ENCODE assay signal across 29 cellular contexts in the genomic region with DNA sequence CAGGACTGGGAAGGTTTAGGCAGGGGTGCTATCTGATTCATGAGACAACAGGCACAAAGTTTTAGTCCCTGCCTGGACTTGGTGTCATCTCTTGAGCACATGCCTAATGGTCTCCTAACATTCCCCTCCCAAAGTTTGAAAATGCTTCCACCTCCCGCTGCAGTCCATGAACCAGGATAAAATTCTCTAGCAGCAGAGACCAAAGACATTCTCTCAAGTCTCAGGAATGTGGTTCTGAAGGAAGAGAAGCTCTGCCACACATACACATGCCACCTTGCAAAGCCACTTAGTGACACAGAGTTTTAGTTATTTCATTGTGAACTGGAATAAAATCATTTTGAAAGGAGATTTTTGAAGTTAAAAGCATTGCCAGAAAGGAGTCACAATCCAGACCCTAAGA. TPM values are rescaled to one million over a fixed set of nuclear protein-coding genes. Genes with fewer than 3 reads are reported as not detected.
DNase-seq lines count a peak whose midpoint lies in the region; ATAC-seq and TF ChIP-seq lines count a peak whose summit lies in the region.
"Had no signal": no experiment of that assay in that cellular context is flagged by ENCODE, and none has a peak within 500 bp of the region (broad histone marks: within the 10 kb centered on the region; RNA-seq: fewer than 3 reads in every experiment).

No MANE protein-coding gene starts in this region.

- no peak for TF ChIP-seq POLR2A in body of pancreas (IDR thresholded peaks at IDR 0.05)

- H3K27ac Mint-ChIP-seq in activated T-cell treated with anti-CD3 and anti-CD28 coated beads, Interleukin-2, amount 50 U/mL, for 72 hours: no peak overlapping the region
- H3K27ac Mint-ChIP-seq: activated CD4-positive, alpha-beta memory T cell treated with anti-CD3 and anti-CD28 coated beads, Interleukin-2, amount 10 ng/mL, durations not matched to agents 7 days and 5 days; CD4-positive, alpha-beta T cell; effector memory CD8-positive, alpha-beta T cell; natural killer cell treated with Interleukin-12 subunit alpha and Interleukin-12 subunit beta and Interleukin-15 and Interleukin-18, amount 100 ng/mL, for 72 hours had no signal

- no peaks in the 10 kb centered on the region for H3K36me3 ChIP-seq in brain microvascular endothelial cell (replicated peaks)
- no peaks in the 10 kb centered on the region for H3K36me3 ChIP-seq in body of pancreas (replicated peaks in 1 of 2; ENCODE audit: insufficient read depth in 1 of 2, low read depth in 2 of 2)
- H3K36me3 ChIP-seq: colonic mucosa, MG63 had no signal

- H3K36me3 Mint-ChIP-seq in activated T-cell treated with anti-CD3 and anti-CD28 coated beads, Interleukin-2, amount 50 U/mL, for 72 hours (ENCODE audit: insufficient read depth in 2 of 2): no peaks in the 10 kb centered on the region
- H3K36me3 Mint-ChIP-seq: natural killer cell treated with Interleukin-12 subunit alpha and Interleukin-12 subunit beta and Interleukin-15 and Interleukin-18, amount 100 ng/mL, for 72 hours had no signal

- ATAC-seq in body of pancreas: no peak
- no peak for ATAC-seq in activated T-cell treated with anti-CD3 and anti-CD28 coated beads, Interleukin-2, amount 50 U/mL, for 72 hours (replicated peaks in 1 of 2)
- ATAC-seq: activated CD4-positive, CD25-positive, alpha-beta regulatory T cell treated with anti-CD3 and anti-CD28 coated beads, Interleukin-2, amount 50 U/mL, for 24 hours; effector memory CD8-positive, alpha-beta T cell; esophagus mucosa; natural killer cell treated with Interleukin-12 subunit alpha and Interleukin-12 subunit beta and Interleukin-15 and Interleukin-18, amount 100 ng/mL, for 72 hours; PC-3 had no signal

- intact Hi-C loops in body of pancreas (cut with DNase I): no loop called here

- peaks cover 7% of the 10 kb centered on the region for H3K27me3 Mint-ChIP-seq in activated T-cell treated with anti-CD3 and anti-CD28 coated beads, Interleukin-2, amount 50 U/mL, for 72 hours (ENCODE audit: low read depth)
- H3K27me3 Mint-ChIP-seq: activated CD4-positive, alpha-beta memory T cell treated with anti-CD3 and anti-CD28 coated beads, Interleukin-2, amount 10 ng/mL, durations not matched to agents 7 days and 5 days had no signal

- H3K9me3 ChIP-seq in body of pancreas: no peaks in the 10 kb centered on the region
- H3K9me3 ChIP-seq: colonic mucosa, MG63, testis had no signal

- no peaks in the 10 kb centered on the region for H3K4me1 ChIP-seq in body of pancreas
- H3K4me1 ChIP-seq: colonic mucosa had no signal

- H3K9me3 Mint-ChIP-seq in activated T-cell treated with anti-CD3 and anti-CD28 coated beads, Interleukin-2, amount 50 U/mL, for 72 hours: peaks cover 3 to 4% of the 10 kb centered on the region in 2 donors
- H3K9me3 Mint-ChIP-seq: activated CD4-positive, alpha-beta memory T cell treated with anti-CD3 and anti-CD28 coated beads, Interleukin-2, amount 10 ng/mL, durations not matched to agents 7 days and 5 days; CD4-positive, alpha-beta T cell had no signal

- H3K4me3 ChIP-seq in brain microvascular endothelial cell (ENCODE audit: low read depth, low read length): no peak overlapping the region
- no peak overlapping the region for H3K4me3 ChIP-seq in body of pancreas
- H3K4me3 ChIP-seq: colonic mucosa, MG63, testis had no signal

- in situ Hi-C loops in brain microvascular endothelial cell (cut with HindIII; ENCODE audit: low pct_ligation_motif_present, low sequenced_read_pairs): no loop called here

- DNase-seq in EL: peak; percentile 71
- peak; percentile 72 for DNase-seq in M059J (ENCODE audit: low read depth)
- DNase-seq in brain microvascular endothelial cell: no peak
- peak; percentile 13 for DNase-seq in myocyte (ENCODE audit: low read depth)
- DNase-seq in CD1c-positive myeloid dendritic cell (ENCODE audit: extremely low spot score): no peak
- no peak for DNase-seq in body of pancreas
- no peak for DNase-seq in H4 (ENCODE audit: low spot score)
- DNase-seq in activated T-cell treated with anti-CD3 and anti-CD28 coated beads, Interleukin-2, amount 50 U/mL, for 72 hours: no peak
- DNase-seq: activated CD4-positive, alpha-beta memory T cell treated with anti-CD3 and anti-CD28 coated beads, Interleukin-2, amount 10 ng/mL, durations not matched to agents 7 days and 5 days; activated gamma-delta T cell; CD4-positive, alpha-beta T cell; colonic mucosa; effector memory CD8-positive, alpha-beta T cell; NCI-H1417 treated with DMSO at 0.1 percent for 48 hours; PC-3; retina; stimulated activated CD4-positive, alpha-beta T cell treated with anti-CD3 and anti-CD28 coated beads, Interleukin-4, amount 100 ng/mL, for 24 hours; stimulated activated naive CD4-positive, alpha-beta T cell; T-helper 1 cell; testis had no signal

- H3K27me3 ChIP-seq in brain microvascular endothelial cell (replicated peaks) (no peaks in the 10 kb centered on the region), body of pancreas (no peaks in the 10 kb centered on the region)
- H3K27me3 ChIP-seq: colonic mucosa, MG63, testis had no signal

- TF ChIP-seq CTCF in brain microvascular endothelial cell (IDR thresholded peaks at IDR 0.05; ENCODE audit: low read depth, low read length, missing control alignments) (no peak), body of pancreas (IDR thresholded peaks at IDR 0.05) (no peak)

- H3K27ac ChIP-seq in brain microvascular endothelial cell: peak overlapping the region; percentile 88
- H3K27ac ChIP-seq in body of pancreas: no peak overlapping the region
- H3K27ac ChIP-seq: colonic mucosa, HL-60, testis had no signal

- H3K4me3 Mint-ChIP-seq in activated T-cell treated with anti-CD3 and anti-CD28 coated beads, Interleukin-2, amount 50 U/mL, for 72 hours: no peak overlapping the region
- H3K4me3 Mint-ChIP-seq: activated CD4-positive, alpha-beta memory T cell treated with anti-CD3 and anti-CD28 coated beads, Interleukin-2, amount 10 ng/mL, durations not matched to agents 7 days and 5 days; CD4-positive, alpha-beta T cell; effector memory CD8-positive, alpha-beta T cell; natural killer cell treated with Interleukin-12 subunit alpha and Interleukin-12 subunit beta and Interleukin-15 and Interleukin-18, amount 100 ng/mL, for 72 hours had no signal

- WGBS in body of pancreas, 2 donors: 67 to 73% methylated on average over 1 of the region's 1 CpG

- no peaks in the 10 kb centered on the region for H3K4me1 Mint-ChIP-seq in activated T-cell treated with anti-CD3 and anti-CD28 coated beads, Interleukin-2, amount 50 U/mL, for 72 hours (ENCODE audit: low read depth)
- H3K4me1 Mint-ChIP-seq: activated CD4-positive, alpha-beta memory T cell treated with anti-CD3 and anti-CD28 coated beads, Interleukin-2, amount 10 ng/mL, durations not matched to agents 7 days and 5 days had no signal

RNA-seq across cellular contexts. Expression of gene OR51B6, which starts 15.5 kb away (rescaled TPM):
- not detected in 2 replicates for total RNA-seq in M059J (2014; rRNA removed; shearing (Covaris generic))
- not detected in 2 replicates for total RNA-seq in myocyte
- polyA plus RNA-seq in myocyte (2012): 0.08 TPM
- total RNA-seq in body of pancreas: not detected
- total RNA-seq in H4 (2014; rRNA removed; shearing (Covaris generic)): not detected in 2 replicates
- not detected for total RNA-seq in activated T-cell treated with anti-CD3 and anti-CD28 coated beads, Interleukin-2, amount 50 U/mL, for 72 hours
- total RNA-seq: activated CD4-positive, alpha-beta memory T cell treated with anti-CD3 and anti-CD28 coated beads, Interleukin-2, amount 10 ng/mL, durations not matched to agents 7 days and 5 days; CD4-positive, alpha-beta T cell; colonic mucosa; esophagus mucosa; H1; liver; natural killer cell treated with Interleukin-12 subunit alpha and Interleukin-12 subunit beta and Interleukin-15 and Interleukin-18, amount 100 ng/mL, for 72 hours; NCI-H460; osteocyte; PC-3; testis had no signal
- polyA plus RNA-seq: H1, liver had no signal

RNA-seq across cellular contexts. Expression of gene OR51M1, which starts 16.8 kb away (rescaled TPM):
- total RNA-seq in M059J (2014; rRNA removed; shearing (Covaris generic)): not detected in 2 replicates
- total RNA-seq in myocyte: not detected in 2 replicates
- polyA plus RNA-seq in myocyte (2012): not detected
- not detected for total RNA-seq in body of pancreas
- not detected in 2 replicates for total RNA-seq in H4 (2014; rRNA removed; shearing (Covaris generic))
- not detected for total RNA-seq in activated T-cell treated with anti-CD3 and anti-CD28 coated beads, Interleukin-2, amount 50 U/mL, for 72 hours
- total RNA-seq: activated CD4-positive, alpha-beta memory T cell treated with anti-CD3 and anti-CD28 coated beads, Interleukin-2, amount 10 ng/mL, durations not matched to agents 7 days and 5 days; CD4-positive, alpha-beta T cell; colonic mucosa; esophagus mucosa; H1; liver; natural killer cell treated with Interleukin-12 subunit alpha and Interleukin-12 subunit beta and Interleukin-15 and Interleukin-18, amount 100 ng/mL, for 72 hours; NCI-H460; osteocyte; PC-3; testis had no signal
- polyA plus RNA-seq: liver had no signal

RNA-seq across cellular contexts. Expression of gene OR51B5, which starts 23.5 kb away (rescaled TPM):
- total RNA-seq in M059J (2014; rRNA removed; shearing (Covaris generic)): not detected in 2 replicates
- total RNA-seq in myocyte (0.21 and 0.29 TPM in 2 replicates), body of pancreas (not detected)
- polyA plus RNA-seq in myocyte (2012): 0.06 TPM
- total RNA-seq in H4 (2014; rRNA removed; shearing (Covaris generic)): 28.2 and 31.4 TPM in 2 replicates
- under 1 TPM in 1 of 2 donors, not detected in 1; 0.30 TPM for total RNA-seq in activated T-cell treated with anti-CD3 and anti-CD28 coated beads, Interleukin-2, amount 50 U/mL, for 72 hours
- total RNA-seq: activated CD4-positive, alpha-beta memory T cell treated with anti-CD3 and anti-CD28 coated beads, Interleukin-2, amount 10 ng/mL, durations not matched to agents 7 days and 5 days; colonic mucosa; esophagus mucosa; H1; natural killer cell treated with Interleukin-12 subunit alpha and Interleukin-12 subunit beta and Interleukin-15 and Interleukin-18, amount 100 ng/mL, for 72 hours; NCI-H460; osteocyte had no signal
- polyA plus RNA-seq: H1, liver had no signal

RNA-seq across cellular contexts. Expression of gene OR51B2, which starts 42.8 kb away (rescaled TPM):
- not detected in 2 replicates for total RNA-seq in M059J (2014; rRNA removed; shearing (Covaris generic))
- total RNA-seq in myocyte (0.80 TPM in 1 of 2 replicates, not detected in the other), body of pancreas (under 1 TPM in 1 of 2 donors, not detected in 1; 0.78 TPM)
- polyA plus RNA-seq in myocyte (2012): not detected
- not detected in 2 replicates for total RNA-seq in H4 (2014; rRNA removed; shearing (Covaris generic))
- not detected for total RNA-seq in activated T-cell treated with anti-CD3 and anti-CD28 coated beads, Interleukin-2, amount 50 U/mL, for 72 hours
- total RNA-seq: activated CD4-positive, alpha-beta memory T cell treated with anti-CD3 and anti-CD28 coated beads, Interleukin-2, amount 10 ng/mL, durations not matched to agents 7 days and 5 days; CD4-positive, alpha-beta T cell; colonic mucosa; esophagus mucosa; H1; natural killer cell treated with Interleukin-12 subunit alpha and Interleukin-12 subunit beta and Interleukin-15 and Interleukin-18, amount 100 ng/mL, for 72 hours; NCI-H460; osteocyte had no signal
- polyA plus RNA-seq: H1, liver had no signal

RNA-seq across cellular contexts. Expression of gene OR51Q1, which starts 55.1 kb away (rescaled TPM):
- not detected in 2 replicates for total RNA-seq in M059J (2014; rRNA removed; shearing (Covaris generic))
- total RNA-seq in myocyte: not detected in 2 replicates
- polyA plus RNA-seq in myocyte (2012): 0.06 TPM
- not detected for total RNA-seq in body of pancreas
- not detected in 2 replicates for total RNA-seq in H4 (2014; rRNA removed; shearing (Covaris generic))
- total RNA-seq in activated T-cell treated with anti-CD3 and anti-CD28 coated beads, Interleukin-2, amount 50 U/mL, for 72 hours: not detected
- total RNA-seq: activated CD4-positive, alpha-beta memory T cell treated with anti-CD3 and anti-CD28 coated beads, Interleukin-2, amount 10 ng/mL, durations not matched to agents 7 days and 5 days; CD4-positive, alpha-beta T cell; colonic mucosa; esophagus mucosa; H1; liver; natural killer cell treated with Interleukin-12 subunit alpha and Interleukin-12 subunit beta and Interleukin-15 and Interleukin-18, amount 100 ng/mL, for 72 hours; NCI-H460; osteocyte; PC-3; testis had no signal
- polyA plus RNA-seq: liver had no signal

Comparison
In these comparisons a context has a peak if more than half of its experiments do, and no peak if none do; other contexts are left out.
1. DNase-seq: peak in EL (single experiment), M059J (single experiment) and myocyte (single experiment); none in brain microvascular endothelial cell (single experiment), CD1c-positive myeloid dendritic cell (single experiment), body of pancreas (0 of 4), H4 (single experiment) and activated T-cell treated with anti-CD3 and anti-CD28 coated beads, Interleukin-2, amount 50 U/mL, for 72 hours (0 of 2).
2. RNA of gene OR51B5, which starts 23.5 kb away (total RNA-seq): 28.2 to 31.4 TPM in H4; 0.30 TPM in activated T-cell treated with anti-CD3 and anti-CD28 coated beads, Interleukin-2, amount 50 U/mL, for 72 hours, 0.21 to 0.29 TPM in myocyte, not detected in M059J and not detected in body of pancreas; every median in the first group is over 10 times any median in the second.